Comparison of ENCODE assay signal across 1 cellular context in genomic region chr15:64697911-64698369, GRCh38.
A peak's percentile ranks its signal among the peaks of the same experiment; 100 is the strongest.
TF ChIP-seq lines count a peak whose summit lies in the region.

No MANE protein-coding gene starts in this region.

TF ChIP-seq in HEK293, 187 proteins besides CTCF, POLR2A, EP300 and RAD21 (continued from another document):
- peak; percentile 85 for TF ChIP-seq ATF2 (tag by site-specific recombination; IDR thresholded peaks at IDR 0.05; ENCODE audit: low read depth)
- TF ChIP-seq ZNF175 (tag by site-specific recombination; IDR thresholded peaks at IDR 0.05), result no peak
- no peak for TF ChIP-seq ZNF214 (tag by site-specific recombination; IDR thresholded peaks at IDR 0.05; ENCODE audit: borderline replicate concordance)
- no peak for TF ChIP-seq ZSCAN30 (tag by site-specific recombination; IDR thresholded peaks at IDR 0.05)
- TF ChIP-seq ZNF473 (tag by site-specific recombination; IDR thresholded peaks at IDR 0.05), result no peak
- peak; percentile 17; the same call in 1 of the 2 replicates for TF ChIP-seq HIC1 (tag by site-specific recombination; IDR thresholded peaks at IDR 0.05)
- TF ChIP-seq ZNF112 (tag by site-specific recombination; IDR thresholded peaks at IDR 0.05), result no peak
- TF ChIP-seq PRDM10 (tag by site-specific recombination; IDR thresholded peaks at IDR 0.05), result no peak
- peak; percentile 48; the same call in 1 of the 2 replicates for TF ChIP-seq ZEB2 (tag by site-specific recombination; IDR thresholded peaks at IDR 0.05)
- TF ChIP-seq PBX3 (CRISPR knock-in tag; IDR thresholded peaks at IDR 0.05), result no peak
- no peak for TF ChIP-seq ZSCAN16 (tag by site-specific recombination; IDR thresholded peaks at IDR 0.05)
- TF ChIP-seq ZNF391 (tag by site-specific recombination; IDR thresholded peaks at IDR 0.05; ENCODE audit: borderline replicate concordance, low read depth), result no peak
- peak; percentile 42; the same call in 1 of the 2 replicates for TF ChIP-seq GFI1B (tag by site-specific recombination; IDR thresholded peaks at IDR 0.05)
- no peak for TF ChIP-seq ZNF777 (tag by site-specific recombination; IDR thresholded peaks at IDR 0.05; ENCODE audit: borderline replicate concordance)
- TF ChIP-seq ZNF514 (tag by site-specific recombination; IDR thresholded peaks at IDR 0.05), result no peak
- peak; percentile 69; the same call in 1 of the 2 replicates for TF ChIP-seq ZBTB21 (tag by site-specific recombination; IDR thresholded peaks at IDR 0.05)
- no peak for TF ChIP-seq ZNF776 (tag by site-specific recombination; IDR thresholded peaks at IDR 0.05; ENCODE audit: borderline replicate concordance)
- peak; percentile 78 for TF ChIP-seq PRDM1 (tag by site-specific recombination; IDR thresholded peaks at IDR 0.05)
- 0 out of 2 replicates have a peak, but pooled peaks have one; percentile 10 for TF ChIP-seq ZNF335 (tag by site-specific recombination; conservative IDR thresholded peaks at IDR 0.05)
